24 cellular contexts compared by ENCODE assay signal in genomic region chr16:86241681-86242080, GRCh38.
DNase-seq lines count a peak whose midpoint lies in the region; ATAC-seq and TF ChIP-seq lines count a peak whose summit lies in the region.
"Had no signal": no experiment of that assay in that cellular context is flagged by ENCODE, and none has a peak within 500 bp of the region (broad histone marks: within the 10 kb centered on the region; RNA-seq: fewer than 3 reads in every experiment).

No MANE protein-coding gene starts in this region.

- no peak overlapping the region for H3K4ac ChIP-seq in mesendoderm (ENCODE audit: low read depth, low read length)

- H3K23ac ChIP-seq in mesendoderm (ENCODE audit: low read length): no peak overlapping the region

- no peaks in the 10 kb centered on the region for H3K27me3 ChIP-seq in hepatocyte
- H3K27me3 ChIP-seq in mesendoderm (ENCODE audit: insufficient read depth, low read length, poor library complexity): no peaks in the 10 kb centered on the region
- no peaks in the 10 kb centered on the region for H3K27me3 ChIP-seq in upper lobe of left lung
- H3K27me3 ChIP-seq in CD4-positive, alpha-beta T cell (ENCODE audit: control insufficient read depth, insufficient read depth, low read length): peaks cover 15% of the 10 kb centered on the region

- no peak overlapping the region for H2AFZ ChIP-seq in hepatocyte

- peaks cover 3% of the 10 kb centered on the region; the same call in 1 of the 2 replicates for H3K27me3 Mint-ChIP-seq in WTC11 (ENCODE audit: low read depth)
- H3K27me3 Mint-ChIP-seq in CD4-positive, alpha-beta T cell: peaks cover 39% of the 10 kb centered on the region

- TF ChIP-seq CTCF in WTC11 (IDR thresholded peaks at IDR 0.05) (no peak), hepatocyte (IDR thresholded peaks at IDR 0.05; ENCODE audit: poor library complexity) (no peak), upper lobe of left lung (IDR thresholded peaks at IDR 0.05) (no peak)
- TF ChIP-seq CTCF in CD4-positive, alpha-beta T cell (IDR thresholded peaks at IDR 0.05): no peak

- H3K79me1 ChIP-seq in mesendoderm (ENCODE audit: low read length): no peaks in the 10 kb centered on the region

- POLR2A ChIA-PET in WTC11 (lab: Charles Lee): no interaction called here
- POLR2A ChIA-PET in CD4-positive, alpha-beta T cell (lab: Charles Lee): no interaction called here

- H3K27ac ChIP-seq in hepatocyte: peak overlapping the region; percentile 60
- no peak overlapping the region for H3K27ac ChIP-seq in mesendoderm (ENCODE audit: low read depth, low read length)
- peak overlapping the region; percentile 4 to 86 (median 66) for H3K27ac ChIP-seq in upper lobe of left lung
- H3K27ac ChIP-seq in CD4-positive, alpha-beta T cell (ENCODE audit: low read depth, low read length): no peak overlapping the region

- H3K9me3 ChIP-seq in hepatocyte (ENCODE audit: low read depth): no peaks in the 10 kb centered on the region
- no peaks in the 10 kb centered on the region for H3K9me3 ChIP-seq in upper lobe of left lung
- H3K9me3 ChIP-seq in CD4-positive, alpha-beta T cell (ENCODE audit: control insufficient read depth, low read length): no peaks in the 10 kb centered on the region

- peak overlapping the region; percentile 52 for H3K4me2 ChIP-seq in hepatocyte
- H3K4me2 ChIP-seq in mesendoderm (ENCODE audit: low read length): no peak overlapping the region

- H2AK5ac ChIP-seq in mesendoderm (ENCODE audit: low read length): no peak overlapping the region

- H3K4me1 Mint-ChIP-seq in WTC11: peaks cover 28% of the 10 kb centered on the region
- H3K4me1 Mint-ChIP-seq in CD4-positive, alpha-beta T cell (ENCODE audit: low read depth): no peaks in the 10 kb centered on the region
- H3K4me1 Mint-ChIP-seq: CD8-positive, alpha-beta memory T cell had no signal

- H3K4me3 ChIP-seq in hepatocyte: no peak overlapping the region
- H3K4me3 ChIP-seq in mesendoderm (ENCODE audit: low read length): no peak overlapping the region
- H3K4me3 ChIP-seq in upper lobe of left lung: no peak overlapping the region
- H3K4me3 ChIP-seq: K562 had no signal

- H4K5ac ChIP-seq in mesendoderm (ENCODE audit: low read length): no peak overlapping the region

- H3K36me3 ChIP-seq in hepatocyte (replicated peaks; ENCODE audit: insufficient read depth, low read depth): no peaks in the 10 kb centered on the region
- H3K36me3 ChIP-seq in mesendoderm (ENCODE audit: control insufficient read depth, insufficient read depth, low read length): no peaks in the 10 kb centered on the region
- H3K36me3 ChIP-seq in upper lobe of left lung: no peaks in the 10 kb centered on the region

- peaks cover 6% of the 10 kb centered on the region for H3K9me3 Mint-ChIP-seq in WTC11
- no peaks in the 10 kb centered on the region for H3K9me3 Mint-ChIP-seq in CD4-positive, alpha-beta T cell
- H3K9me3 Mint-ChIP-seq: CD8-positive, alpha-beta memory T cell had no signal

- CTCF ChIA-PET in WTC11 (lab: Charles Lee): interaction anchor here (1.8 to 2.9 kb wide), 3 partner anchors 11 to 276 kb away, joined by 5 to 31 read pairs (median 6); no protein-coding TSS in a partner anchor
- CTCF ChIA-PET in CD4-positive, alpha-beta T cell (lab: Charles Lee): no interaction called here

- no peak overlapping the region for H3K18ac ChIP-seq in mesendoderm (ENCODE audit: low read length)

- H3K79me2 ChIP-seq in hepatocyte: no peaks in the 10 kb centered on the region
- no peaks in the 10 kb centered on the region for H3K79me2 ChIP-seq in mesendoderm (ENCODE audit: control insufficient read depth, insufficient read depth, low read length)

- H4K20me1 ChIP-seq in hepatocyte (ENCODE audit: insufficient read depth, poor library complexity, severe bottlenecking): no peaks in the 10 kb centered on the region

- peak in 1 of 4 donors; percentile 68 for TF ChIP-seq EP300 in upper lobe of left lung (IDR thresholded peaks at IDR 0.05)

- ATAC-seq in WTC11 (no peak; the same call in 1 of the 2 replicates), upper lobe of left lung (ENCODE audit: low FRiP score in 2 of 2) (no peak), GM18870 (IDR thresholded peaks at IDR 0.05; ENCODE audit: unreplicated experiment) (no peak)
- ATAC-seq in CD4-positive, alpha-beta T cell (ENCODE audit: poor library complexity): no peak
- ATAC-seq: HepG2, K562 had no signal

- H3K56ac ChIP-seq in mesendoderm (ENCODE audit: low read length): no peak overlapping the region

- no peak overlapping the region for H4K8ac ChIP-seq in mesendoderm (ENCODE audit: low read depth, low read length)

- H2BK15ac ChIP-seq in mesendoderm (replicated peaks; ENCODE audit: low read depth): no peak overlapping the region

- no peaks in the 10 kb centered on the region for H3K36me3 Mint-ChIP-seq in WTC11
- H3K36me3 Mint-ChIP-seq in CD4-positive, alpha-beta T cell (ENCODE audit: low read depth): no peaks in the 10 kb centered on the region
- H3K36me3 Mint-ChIP-seq: CD8-positive, alpha-beta memory T cell had no signal

- H3K4me1 ChIP-seq in hepatocyte (ENCODE audit: insufficient read depth) (peaks cover 15% of the 10 kb centered on the region), mesendoderm (ENCODE audit: control insufficient read depth, low read depth, low read length) (no peaks in the 10 kb centered on the region), upper lobe of left lung (peaks cover 3 to 8% (median 5%) of the 10 kb centered on the region in 4 donors)

- intact Hi-C loops in CD4-positive, alpha-beta T cell (cut with DNase I, micrococcal nuclease): no loop called here
- intact Hi-C loops in posterior vena cava (cut with DNase I): no loop called here

- no peak overlapping the region for H3K4me3 Mint-ChIP-seq in WTC11
- no peak overlapping the region for H3K4me3 Mint-ChIP-seq in CD4-positive, alpha-beta T cell
- H3K4me3 Mint-ChIP-seq: CD8-positive, alpha-beta memory T cell; H9 had no signal

- H2BK120ac ChIP-seq in mesendoderm (ENCODE audit: low read depth, low read length): no peak overlapping the region

- H2BK5ac ChIP-seq in mesendoderm (ENCODE audit: low read length): no peak overlapping the region

- WGBS in hepatocyte (ENCODE audit: low lambda C conversion rate, missing lambda C conversion rate): 65% methylated on average over 7 of the region's 7 CpGs
- no CpG with 5 or more reads among the region's 7 CpGs for WGBS in mesendoderm (ENCODE audit: extremely low coverage, insufficient coverage, low lambda C conversion rate)
- WGBS in upper lobe of left lung, 2 donors: 25 to 44% methylated on average over 7 of the region's 7 CpGs

- TF ChIP-seq POLR2A in upper lobe of left lung (IDR thresholded peaks at IDR 0.05): no peak

- DNase-seq in WTC11 (ENCODE audit: low spot score) (no peak), hepatocyte (ENCODE audit: low spot score) (no peak), mesendoderm (peak; percentile 21), upper lobe of left lung (peak in 1 of 2 donors; percentile 35), NCI-H2196 treated with DMSO at 0.1 percent for 48 hours (lab: John Stamatoyannopoulos, UW; ENCODE audit: unreplicated experiment) (no peak), posterior vena cava (ENCODE audit: low spot score) (no peak)
- no peak for DNase-seq in CD4-positive, alpha-beta T cell
- DNase-seq: C1 segment of cervical spinal cord; Calu3; CD8-positive, alpha-beta memory T cell; DMS79 treated with DMSO at 0.1 percent for 48 hours; GF-D8; H9; Kasumi-1; NCI-H1092 treated with DMSO at 0.1 percent for 48 hours; NCI-H1436 treated with DMSO at 0.1 percent for 48 hours; NCI-H2029; NCI-H2227 treated with DMSO at 0.1 percent for 48 hours; NCI-H526 treated with DMSO at 0.1 percent for 48 hours; Right ventricle myocardium superior; RPMI8226 had no signal

- no peaks in the 10 kb centered on the region for H3K9me2 ChIP-seq in hepatocyte (replicated peaks; ENCODE audit: insufficient read depth)

- H3K27ac Mint-ChIP-seq in WTC11: no peak overlapping the region
- H3K27ac Mint-ChIP-seq in CD4-positive, alpha-beta T cell: no peak overlapping the region

- H3K9ac ChIP-seq in mesendoderm (ENCODE audit: low read length): no peak overlapping the region

TF ChIP-seq in WTC11, 78 proteins besides CTCF, POLR2A, EP300 and RAD21 (continues in another document):
- 0 out of 2 replicates have a peak, but pooled peaks have one; percentile 56 for TF ChIP-seq ZBTB43 (CRISPR knock-in tag; IDR thresholded peaks at IDR 0.05)
- TF ChIP-seq TEAD4 (CRISPR knock-in tag; IDR thresholded peaks at IDR 0.05): no peak

Comparison
In these comparisons a context has a peak if more than half of its experiments do, and no peak if none do; other contexts are left out.
1. H3K27ac ChIP-seq: peak in hepatocyte (single experiment) and upper lobe of left lung (4 of 4); none in mesendoderm (single experiment) and CD4-positive, alpha-beta T cell (single experiment).